Comparison of ENCODE assay signal across 14 cellular contexts in the genomic region with DNA sequence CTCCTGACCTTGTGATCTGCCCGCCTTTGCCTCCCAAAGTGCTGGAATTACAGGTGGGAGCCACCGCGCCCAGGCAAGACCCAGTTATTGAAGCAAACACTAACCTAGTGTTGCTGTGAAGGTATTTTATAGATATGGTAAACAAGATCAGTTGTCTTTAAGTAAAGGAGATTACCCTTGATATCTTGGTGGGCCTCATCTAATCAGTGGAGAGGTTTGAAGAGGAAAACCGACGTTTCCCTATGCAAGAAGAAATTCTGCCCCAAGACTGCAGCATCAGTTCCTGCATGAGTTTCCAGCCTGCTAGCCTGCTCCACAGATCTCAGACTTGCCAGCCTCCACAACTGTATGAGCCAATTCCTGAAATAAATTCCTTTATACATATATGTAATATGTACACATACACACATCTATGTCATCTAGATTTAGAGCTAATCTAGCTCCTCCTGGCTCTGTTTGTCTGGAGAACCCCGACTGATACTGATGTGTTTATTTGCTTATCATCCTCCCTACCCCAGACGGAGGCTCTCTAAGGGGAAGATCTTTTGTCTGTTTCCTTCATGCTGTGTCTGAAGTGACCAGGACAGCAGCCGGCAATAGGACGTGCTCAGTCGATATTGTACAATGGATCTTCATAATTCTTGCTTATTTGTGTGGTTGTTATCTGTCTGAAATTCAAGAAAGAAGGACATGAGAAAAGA.
A peak's percentile ranks its signal among the peaks of the same experiment; 100 is the strongest.
DNase-seq lines count a peak whose midpoint lies in the region; ATAC-seq and TF ChIP-seq lines count a peak whose summit lies in the region.
"Had no signal": no experiment of that assay in that cellular context is flagged by ENCODE, and none has a peak within 500 bp of the region (broad histone marks: within the 10 kb centered on the region; RNA-seq: fewer than 3 reads in every experiment).

No MANE protein-coding gene starts in this region.

- H3K9ac ChIP-seq in HUES64 (ENCODE audit: low read depth, low read length): peak overlapping the region; percentile 50
- H3K9ac ChIP-seq in neural progenitor cell: no peak overlapping the region

- H3K36me3 ChIP-seq in HUES64 (ENCODE audit: insufficient read depth, low read length): no peaks in the 10 kb centered on the region
- no peaks in the 10 kb centered on the region for H3K36me3 ChIP-seq in neural progenitor cell
- H3K36me3 ChIP-seq in esophagus squamous epithelium: no peaks in the 10 kb centered on the region
- no peaks in the 10 kb centered on the region for H3K36me3 ChIP-seq in upper lobe of left lung
- no peaks in the 10 kb centered on the region for H3K36me3 ChIP-seq in SJCRH30
- H3K36me3 ChIP-seq: vagina had no signal

- peaks cover 33% of the 10 kb centered on the region for H3F3A ChIP-seq in neural progenitor cell (ENCODE audit: low read depth)

- peak; percentile 61 for DNase-seq in NCI-H510A treated with DMSO at 0.1 percent for 48 hours (lab: John Stamatoyannopoulos, UW)
- DNase-seq in NCI-H510A (lab: John Stamatoyannopoulos, UW): no peak
- DNase-seq in dorsolateral prefrontal cortex: no peak
- DNase-seq in neural progenitor cell (ENCODE audit: low spot score): no peak
- DNase-seq in esophagus squamous epithelium (lab: John Stamatoyannopoulos, UW): no peak
- no peak for DNase-seq in upper lobe of left lung
- no peak for DNase-seq in SJCRH30
- DNase-seq: foreskin melanocyte, Kasumi-1, kidney glomerular epithelial cell, T1000 had no signal

- TF ChIP-seq EP300 in upper lobe of left lung (IDR thresholded peaks at IDR 0.05): no peak

- no peak overlapping the region for H2AFZ ChIP-seq in neural progenitor cell (replicated peaks)

- WGBS in HUES64: 67% methylated on average over 10 of the region's 10 CpGs
- 72 to 73% methylated on average over 7 to 9 of the region's 10 CpGs for whole genome bisulfite sequencing in esophagus squamous epithelium, 2 donors
- WGBS in upper lobe of left lung, 2 donors: 76 to 78% methylated on average over 10 of the region's 10 CpGs

- TF ChIP-seq CTCF in dorsolateral prefrontal cortex (IDR thresholded peaks at IDR 0.05 in 54 of 56, conservative IDR thresholded peaks at IDR 0.05 in 2 of 56; ENCODE audit: low read depth in 1 of 56, partially characterized antibody in 56 of 56) (no peak), neural progenitor cell (IDR thresholded peaks at IDR 0.05) (no peak), esophagus squamous epithelium (IDR thresholded peaks at IDR 0.05) (no peak), upper lobe of left lung (IDR thresholded peaks at IDR 0.05) (no peak)

- peaks cover 19% of the 10 kb centered on the region for H4K20me1 ChIP-seq in neural progenitor cell (ENCODE audit: low read depth)

- H3K27me3 Mint-ChIP-seq in neural progenitor cell (ENCODE audit: insufficient read depth, low read depth): peaks cover 28% of the 10 kb centered on the region

- H3K4me2 ChIP-seq in neural progenitor cell: peak overlapping the region; percentile 72
- H3K4me2 ChIP-seq: A549 had no signal

- peaks cover 32% of the 10 kb centered on the region for H3K4me1 ChIP-seq in HUES64 (ENCODE audit: insufficient read depth, low read length)
- H3K4me1 ChIP-seq in neural progenitor cell: peaks cover 37% of the 10 kb centered on the region
- peaks cover 0 to 13% (median 3%) of the 10 kb centered on the region in 3 donors for H3K4me1 ChIP-seq in esophagus squamous epithelium
- no peaks in the 10 kb centered on the region for H3K4me1 ChIP-seq in upper lobe of left lung
- peaks cover 24% of the 10 kb centered on the region for H3K4me1 ChIP-seq in SJCRH30
- H3K4me1 ChIP-seq: A549, vagina had no signal

- no peaks in the 10 kb centered on the region for H3K9me3 ChIP-seq in HUES64 (ENCODE audit: insufficient read depth, low read depth, low read length)
- H3K9me3 ChIP-seq in neural progenitor cell (ENCODE audit: low read depth): no peaks in the 10 kb centered on the region
- no peaks in the 10 kb centered on the region for H3K9me3 ChIP-seq in esophagus squamous epithelium
- H3K9me3 ChIP-seq in upper lobe of left lung: no peaks in the 10 kb centered on the region
- H3K9me3 ChIP-seq in SJCRH30 (replicated peaks): no peaks in the 10 kb centered on the region
- H3K9me3 ChIP-seq: A549, vagina had no signal

- no peak for ATAC-seq in upper lobe of left lung (ENCODE audit: low FRiP score in 2 of 2)
- ATAC-seq: A549 had no signal

- H3K4me3 Mint-ChIP-seq in neural progenitor cell: peak overlapping the region; percentile 69

- H3K27me3 ChIP-seq in HUES64 (ENCODE audit: insufficient read depth, low read length): peaks cover 5% of the 10 kb centered on the region; the same call in 1 of the 2 replicates
- H3K27me3 ChIP-seq in dorsolateral prefrontal cortex: no peaks in the 10 kb centered on the region
- H3K27me3 ChIP-seq in neural progenitor cell: peaks cover 3% of the 10 kb centered on the region
- peaks cover 0 to 21% (median 0%) of the 10 kb centered on the region in 4 donors for H3K27me3 ChIP-seq in esophagus squamous epithelium
- no peaks in the 10 kb centered on the region for H3K27me3 ChIP-seq in upper lobe of left lung
- no peaks in the 10 kb centered on the region for H3K27me3 ChIP-seq in SJCRH30
- H3K27me3 ChIP-seq: vagina had no signal

- H3K27ac ChIP-seq in HUES64 (ENCODE audit: low read depth, low read length) (peak overlapping the region; percentile 51; the same call in 1 of the 2 replicates), dorsolateral prefrontal cortex (peak overlapping the region in 55 of 59 donors; percentile 22 to 88 (median 75)), neural progenitor cell (no peak overlapping the region), esophagus squamous epithelium (no peak overlapping the region), upper lobe of left lung (no peak overlapping the region), SJCRH30 (no peak overlapping the region)
- H3K27ac ChIP-seq: A549, vagina had no signal

- no peak for TF ChIP-seq POLR2A in esophagus squamous epithelium (IDR thresholded peaks at IDR 0.05)
- TF ChIP-seq POLR2A in upper lobe of left lung (IDR thresholded peaks at IDR 0.05): no peak

- no peaks in the 10 kb centered on the region for H3K79me2 ChIP-seq in neural progenitor cell (ENCODE audit: low read depth)

- intact Hi-C loops in dorsolateral prefrontal cortex (cut with DNase I) (no loop called here), esophagus squamous epithelium (cut with DNase I) (no loop called here)

- H3K27ac Mint-ChIP-seq in neural progenitor cell: no peak overlapping the region

- H3K4me3 ChIP-seq in HUES64 (ENCODE audit: low read length) (peak overlapping the region; percentile 5; the same call in 1 of the 2 replicates), dorsolateral prefrontal cortex (peak overlapping the region in 20 of 59 donors; percentile 3 to 45 (median 32)), neural progenitor cell (peak overlapping the region; percentile 25), esophagus squamous epithelium (no peak overlapping the region), upper lobe of left lung (no peak overlapping the region), SJCRH30 (no peak overlapping the region)
- H3K4me3 ChIP-seq: A549, vagina had no signal

- peaks cover 40% of the 10 kb centered on the region for H3K4me1 Mint-ChIP-seq in neural progenitor cell

- no peaks in the 10 kb centered on the region for H3K9me3 Mint-ChIP-seq in neural progenitor cell

- no peaks in the 10 kb centered on the region for H3K36me3 Mint-ChIP-seq in neural progenitor cell

Comparison
In these comparisons a context has a peak if more than half of its experiments do, and no peak if none do; other contexts are left out.
1. H3K27ac ChIP-seq: peak in HUES64 (single experiment) and dorsolateral prefrontal cortex (55 of 59); none in neural progenitor cell (single experiment), esophagus squamous epithelium (0 of 4), upper lobe of left lung (0 of 4) and SJCRH30 (single experiment).
2. H3K4me3 ChIP-seq: peak in HUES64 (single experiment) and neural progenitor cell (single experiment); none in esophagus squamous epithelium (0 of 4), upper lobe of left lung (0 of 4) and SJCRH30 (single experiment).